Comparison of ENCODE assay signal across 8 cellular contexts in the genomic region with DNA sequence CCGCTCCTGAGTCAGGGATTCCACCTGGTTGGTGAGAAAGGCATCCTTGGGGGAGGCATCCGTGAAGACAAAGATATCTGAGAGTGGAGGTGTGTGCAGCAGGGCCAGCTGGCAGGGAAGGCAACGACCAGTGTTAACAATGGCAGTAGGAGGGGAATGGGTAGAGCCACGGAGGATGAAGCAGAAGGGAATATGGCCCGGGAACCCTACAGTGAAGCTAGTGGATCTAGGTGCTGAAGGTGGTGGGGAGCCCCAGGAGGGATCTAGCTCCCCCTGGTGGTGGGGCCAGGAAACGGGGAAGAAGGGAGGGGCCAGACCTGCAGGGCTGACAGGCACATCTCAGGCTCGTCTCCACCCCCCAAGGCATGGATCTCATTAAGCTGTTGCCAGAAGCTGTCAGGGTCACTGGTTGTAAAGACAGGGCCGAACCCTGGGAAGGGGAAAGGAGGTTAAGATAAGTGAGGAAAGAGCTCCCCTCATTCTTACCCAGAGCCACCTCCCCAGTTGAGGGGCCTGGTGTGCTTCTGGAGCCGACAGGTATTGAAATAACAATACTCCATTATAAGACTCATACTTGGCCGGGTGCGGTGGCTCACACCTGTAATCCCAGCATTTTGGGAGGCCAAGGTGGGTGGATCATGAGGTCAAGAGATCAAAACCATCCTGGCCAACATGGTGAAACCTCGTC. TPM values are rescaled to one million over a fixed set of nuclear protein-coding genes. Genes with fewer than 3 reads are reported as not detected.
DNase-seq lines count a peak whose midpoint lies in the region; ATAC-seq and TF ChIP-seq lines count a peak whose summit lies in the region.

No MANE protein-coding gene starts in this region.

- no peak overlapping the region for H3K27ac ChIP-seq in lower lobe of right lung

- peaks cover 17% of the 10 kb centered on the region for H3K4me1 ChIP-seq in lower lobe of right lung

- no peak overlapping the region for H3K27ac Mint-ChIP-seq in chondrocyte (ENCODE audit: unreplicated experiment)

- no peaks in the 10 kb centered on the region for H3K9me3 Mint-ChIP-seq in chondrocyte (ENCODE audit: low read depth)

- ATAC-seq in lower lobe of right lung = peak; percentile 90 to 92
- ATAC-seq in HG03097 (IDR thresholded peaks at IDR 0.05; ENCODE audit: low FRiP score, unreplicated experiment) = no peak

- peak; percentile 78 for TF ChIP-seq CTCF in chondrocyte (IDR thresholded peaks at IDR 0.05)
- TF ChIP-seq CTCF in lower lobe of right lung (IDR thresholded peaks at IDR 0.05) = peak; percentile 90

- no peaks in the 10 kb centered on the region for H3K36me3 ChIP-seq in lower lobe of right lung

- no peak overlapping the region for H3K4me3 ChIP-seq in lower lobe of right lung

- intact Hi-C loops in lower lobe of right lung (cut with DNase I) = no loop called here

- peak; percentile 2 for DNase-seq in NCI-H2107 treated with DMSO at 0.1 percent for 48 hours (lab: John Stamatoyannopoulos, UW; ENCODE audit: unreplicated experiment)
- no peak for DNase-seq in NCI-H2107 (lab: John Stamatoyannopoulos, UW)
- DNase-seq in NCI-H2196 treated with DMSO at 0.1 percent for 48 hours (lab: John Stamatoyannopoulos, UW; ENCODE audit: unreplicated experiment) = peak; percentile 47
- DNase-seq in activated CD4-positive, alpha-beta T cell treated with anti-CD3 and anti-CD28 coated beads for 1 hour = peak; percentile 68
- no peak for DNase-seq in chondrocyte (ENCODE audit: low spot score)
- DNase-seq in lower lobe of right lung = peak; percentile 88
- peak; percentile 66 for DNase-seq in stimulated activated CD8-positive, alpha-beta memory T cell treated with anti-CD3 and anti-CD28 coated beads, Interleukin-4, amount 100 ng/mL, for 24 hours (ENCODE audit: low read depth)

- no peaks in the 10 kb centered on the region for H3K27me3 Mint-ChIP-seq in chondrocyte (ENCODE audit: low read depth)

- no peaks in the 10 kb centered on the region for H3K9me3 ChIP-seq in lower lobe of right lung

- no peaks in the 10 kb centered on the region for H3K4me1 Mint-ChIP-seq in chondrocyte (ENCODE audit: low read depth)

- no peaks in the 10 kb centered on the region for H3K27me3 ChIP-seq in lower lobe of right lung (ENCODE audit: low read depth)

- no peaks in the 10 kb centered on the region for H3K36me3 Mint-ChIP-seq in chondrocyte (ENCODE audit: low read depth)

- no peak overlapping the region for H3K4me3 Mint-ChIP-seq in chondrocyte (ENCODE audit: unreplicated experiment)

RNA-seq across cellular contexts. Expression of gene VWA7, which starts 7.3 kb away (rescaled TPM):
- total RNA-seq in chondrocyte (0.15 to 0.62 TPM (median 0.17 TPM) in 3 replicates), lower lobe of right lung (4.2 TPM)

RNA-seq across cellular contexts. Expression of gene SAPCD1, which starts 7.4 kb away (rescaled TPM):
- total RNA-seq in chondrocyte (1.3 to 2.4 TPM (median 1.4 TPM) in 3 replicates), lower lobe of right lung (1.2 TPM)

RNA-seq across cellular contexts. Expression of gene VARS1, which starts 25.7 kb away (rescaled TPM):
- total RNA-seq in chondrocyte = 71.1 to 101 TPM (median 71.9 TPM) in 3 replicates
- 44.1 TPM for total RNA-seq in lower lobe of right lung

RNA-seq across cellular contexts. Expression of gene MSH5, which starts 30.0 kb away (rescaled TPM):
- total RNA-seq in chondrocyte (8.4 to 17.4 TPM (median 9.4 TPM) in 3 replicates), lower lobe of right lung (14.9 TPM)

RNA-seq across cellular contexts. Expression of gene CLIC1, which starts 33.5 kb away (rescaled TPM):
- 256 to 328 TPM (median 317 TPM) in 3 replicates for total RNA-seq in chondrocyte
- total RNA-seq in lower lobe of right lung = 310 TPM

Comparison
In these comparisons a context has a peak if more than half of its experiments do, and no peak if none do; other contexts are left out.
1. DNase-seq: peak in NCI-H2107 treated with DMSO at 0.1 percent for 48 hours (single experiment), NCI-H2196 treated with DMSO at 0.1 percent for 48 hours (single experiment), activated CD4-positive, alpha-beta T cell treated with anti-CD3 and anti-CD28 coated beads for 1 hour (single experiment), lower lobe of right lung (single experiment) and stimulated activated CD8-positive, alpha-beta memory T cell treated with anti-CD3 and anti-CD28 coated beads, Interleukin-4, amount 100 ng/mL, for 24 hours (single experiment); none in NCI-H2107 (single experiment) and chondrocyte (single experiment).